In genomic region chr6:13814176-13814937, GRCh38 we compare ENCODE assay signal across 8 cellular contexts. TPM values are rescaled to one million over a fixed set of nuclear protein-coding genes. Genes with fewer than 3 reads are reported as not detected.
DNase-seq lines count a peak whose midpoint lies in the region; ATAC-seq and TF ChIP-seq lines count a peak whose summit lies in the region.

A gene with protein sequence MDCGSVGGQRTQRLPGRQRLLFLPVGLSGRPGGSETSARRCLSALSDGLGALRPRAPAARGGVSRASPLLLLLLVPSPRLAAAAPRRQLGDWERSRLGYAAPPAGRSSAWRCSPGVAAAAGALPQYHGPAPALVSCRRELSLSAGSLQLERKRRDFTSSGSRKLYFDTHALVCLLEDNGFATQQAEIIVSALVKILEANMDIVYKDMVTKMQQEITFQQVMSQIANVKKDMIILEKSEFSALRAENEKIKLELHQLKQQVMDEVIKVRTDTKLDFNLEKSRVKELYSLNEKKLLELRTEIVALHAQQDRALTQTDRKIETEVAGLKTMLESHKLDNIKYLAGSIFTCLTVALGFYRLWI (minus strand): TSS chr6:13814557. CDS start chr6:13814429, 128 bp downstream.

- intact Hi-C loops in PC-3 (cut with micrococcal nuclease) = loop anchor here (5.0 kb wide), 2 partner anchors 102 to 253 kb away; partner anchors contain the start of gene RANBP9

- TF ChIP-seq CTCF in PC-3 (conservative IDR thresholded peaks at IDR 0.05; ENCODE audit: low read depth, low read length) = peak; percentile 22; the same call in 1 of the 2 replicates

- H3K27me3 Mint-ChIP-seq in activated T-cell treated with anti-CD3 and anti-CD28 coated beads, Interleukin-2, amount 50 U/mL, for 24 hours = no peaks in the 10 kb centered on the region

- peak within 1 kb of the TSS; percentile 88 for H2AFZ ChIP-seq in PC-3 (ENCODE audit: low read length)

- peak within 1 kb of the TSS; percentile 93 for H3K27ac Mint-ChIP-seq in activated T-cell treated with anti-CD3 and anti-CD28 coated beads, Interleukin-2, amount 50 U/mL, for 24 hours

- H3K27ac ChIP-seq in PC-3 (ENCODE audit: low read length) (peak within 1 kb of the TSS; percentile 44), muscle layer of colon (ENCODE audit: low read depth, low read length) (peak within 1 kb of the TSS; percentile 82)

- no peaks in the 10 kb centered on the region for H3F3A ChIP-seq in PC-3 (ENCODE audit: low read length, unreplicated experiment)

- H4K20me1 ChIP-seq in PC-3 (ENCODE audit: low read length) = peaks cover 5% of the 10 kb centered on the region; the same call in 1 of the 2 replicates

- ATAC-seq in GM21515 (IDR thresholded peaks at IDR 0.05; ENCODE audit: unreplicated experiment) (peak; percentile 78), PC-3 (peak; percentile 76), esophagus mucosa (peak; percentile 93)

- POLR2A ChIA-PET in PC-3 (lab: Charles Lee; ENCODE audit: unreplicated experiment) = interaction anchor here (0.7 kb wide), 2 partner anchors 326 to 333 kb away, joined by 3 to 4 read pairs; no protein-coding TSS in a partner anchor

- H3K4me1 Mint-ChIP-seq in activated T-cell treated with anti-CD3 and anti-CD28 coated beads, Interleukin-2, amount 50 U/mL, for 24 hours (ENCODE audit: low read depth) = peaks cover 32% of the 10 kb centered on the region

- H3K36me3 ChIP-seq in PC-3 (ENCODE audit: low read depth, low read length) (no peaks in the 10 kb centered on the region), muscle layer of colon (ENCODE audit: insufficient read depth, low read length) (no peaks in the 10 kb centered on the region)

- peaks cover 40% of the 10 kb centered on the region for H3K79me2 ChIP-seq in PC-3 (ENCODE audit: low read length)

- H3K9me3 Mint-ChIP-seq in activated T-cell treated with anti-CD3 and anti-CD28 coated beads, Interleukin-2, amount 50 U/mL, for 24 hours = no peaks in the 10 kb centered on the region

- H3K4me1 ChIP-seq in PC-3 (ENCODE audit: insufficient read depth, low read length) (peaks cover 18% of the 10 kb centered on the region), muscle layer of colon (ENCODE audit: insufficient read depth, low read length) (peaks cover 32% of the 10 kb centered on the region)

- no TSS peak for BruUV-seq in PC-3 (replicated peaks; lab: Mats Ljungman, UMichigan)

- H3K27me3 ChIP-seq in PC-3 (ENCODE audit: low read length) (no peaks in the 10 kb centered on the region), muscle layer of colon (ENCODE audit: control insufficient read depth in 1 of 2, insufficient read depth in 2 of 2, low read length in 2 of 2) (no peaks in the 10 kb centered on the region)

- CTCF ChIA-PET in PC-3 (lab: Charles Lee) = interaction anchor here (0.5 kb wide), 1 partner anchor 19 kb away, joined by 3 read pairs; no protein-coding TSS in a partner anchor

- H3K4me2 ChIP-seq in PC-3 (ENCODE audit: low read length) = peak within 1 kb of the TSS; percentile 87

- no peaks in the 10 kb centered on the region for H3K9me2 ChIP-seq in PC-3 (replicated peaks; ENCODE audit: low read length)

- H3K4me3 ChIP-seq in PC-3 (ENCODE audit: low read length) (peak within 1 kb of the TSS; percentile 86), muscle layer of colon (ENCODE audit: low read depth in 1 of 2, low read length in 2 of 2) (peak within 1 kb of the TSS; percentile 72 to 97)

- H3K36me3 Mint-ChIP-seq in activated T-cell treated with anti-CD3 and anti-CD28 coated beads, Interleukin-2, amount 50 U/mL, for 24 hours (ENCODE audit: low read depth) = peaks cover 21% of the 10 kb centered on the region

- peak within 1 kb of the TSS; percentile 91 for H3K4me3 Mint-ChIP-seq in activated T-cell treated with anti-CD3 and anti-CD28 coated beads, Interleukin-2, amount 50 U/mL, for 24 hours

- H3K9me3 ChIP-seq in PC-3 (ENCODE audit: low read length) (no peaks in the 10 kb centered on the region), muscle layer of colon (ENCODE audit: low read length) (no peaks in the 10 kb centered on the region)

- H3K9ac ChIP-seq in PC-3 (ENCODE audit: low read length) = peak within 1 kb of the TSS; percentile 73
- peak within 1 kb of the TSS; percentile 82 for H3K9ac ChIP-seq in muscle layer of colon (ENCODE audit: low read length)

- DNase-seq in DMS153 treated with DMSO at 0.1 percent for 48 hours (lab: John Stamatoyannopoulos, UW; ENCODE audit: unreplicated experiment) (peak; percentile 40), HuH-7 (ENCODE audit: low spot score) (peak; percentile 71), PC-3 (peak; percentile 89)
- DNase-seq in activated T-cell treated with anti-CD3 and anti-CD28 coated beads, Interleukin-2, amount 50 U/mL, for 24 hours = peak; percentile 89
- DNase-seq in stimulated activated CD8-positive, alpha-beta memory T cell treated with anti-CD3 and anti-CD28 coated beads, Interleukin-7, amount 100 ng/mL, for 1 hour (ENCODE audit: low read depth in 2 of 2) = peak; percentile 53 to 58

RNA-seq across cellular contexts. Expression of the gene that starts here (rescaled TPM):
- total RNA-seq in PC-3 (2014; rRNA removed) (28.6 and 36.2 TPM in 2 replicates), esophagus mucosa (24.6 TPM)

Comparison
In these comparisons a context has a peak if more than half of its experiments do, and no peak if none do; other contexts are left out.
1. Peak in every context shown above with its lines: DNase-seq, ATAC-seq, H3K4me3 ChIP-seq and H3K27ac ChIP-seq.